14 cellular contexts compared by ENCODE assay signal in the genomic region with DNA sequence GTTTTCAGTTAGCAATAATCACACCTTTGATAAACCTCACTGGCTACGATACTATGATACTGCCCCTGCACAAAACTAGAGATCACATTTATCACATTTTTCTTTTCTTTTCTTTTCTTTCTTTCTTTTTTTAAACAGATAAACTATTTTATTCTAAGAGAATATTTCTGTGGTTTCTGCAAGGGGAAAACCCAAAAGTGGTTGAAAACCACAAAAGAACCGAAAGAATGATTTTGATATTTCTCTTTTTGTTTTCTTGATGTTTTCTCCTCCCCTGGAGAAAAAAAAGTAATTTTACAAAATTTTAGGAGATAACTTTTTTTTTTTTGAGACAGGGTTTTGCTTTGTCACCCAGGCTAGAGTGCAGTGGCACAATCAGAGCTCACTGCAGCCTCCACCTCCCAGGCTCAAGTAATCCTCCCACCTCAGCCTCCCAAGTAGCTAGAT. TPM values are rescaled to one million over a fixed set of nuclear protein-coding genes. Genes with fewer than 3 reads are reported as not detected.
DNase-seq lines count a peak whose midpoint lies in the region; ATAC-seq, FAIRE-seq and TF ChIP-seq lines count a peak whose summit lies in the region.
"Had no signal": no experiment of that assay in that cellular context is flagged by ENCODE, and none has a peak within 500 bp of the region (broad histone marks: within the 10 kb centered on the region; RNA-seq: fewer than 3 reads in every experiment).

No MANE protein-coding gene starts in this region.

- H3K4me1 ChIP-seq in DND-41 (ENCODE audit: insufficient read depth, low read length) (peaks cover 31% of the 10 kb centered on the region), Loucy (ENCODE audit: insufficient read depth, low read length, poor library complexity, severe bottlenecking) (peaks cover 14% of the 10 kb centered on the region)
- H3K4me1 ChIP-seq: lower lobe of right lung, suprapubic skin had no signal

- peak overlapping the region in 1 of 2 donors; percentile 12 for H3K27ac Mint-ChIP-seq in effector memory CD8-positive, alpha-beta T cell
- H3K27ac Mint-ChIP-seq in mesothelial cell of epicardium, result no peak overlapping the region

- peak overlapping the region; percentile 65 for H3K27ac ChIP-seq in DND-41 (ENCODE audit: low read length)
- H3K27ac ChIP-seq: lower lobe of right lung, suprapubic skin had no signal

- no peaks in the 10 kb centered on the region for H3K36me3 ChIP-seq in DND-41 (ENCODE audit: insufficient read depth, low read length)
- H3K36me3 ChIP-seq in Loucy (ENCODE audit: insufficient read depth, low read length), result no peaks in the 10 kb centered on the region
- H3K36me3 ChIP-seq: lower lobe of right lung, suprapubic skin had no signal

- no peak overlapping the region for H3K9ac ChIP-seq in DND-41 (ENCODE audit: low read depth, low read length)
- no peak overlapping the region for H3K9ac ChIP-seq in Loucy (ENCODE audit: low read depth, low read length, poor library complexity, severe bottlenecking)

- H3K4me3 Mint-ChIP-seq in effector memory CD8-positive, alpha-beta T cell, result peak overlapping the region; percentile 31 to 32
- H3K4me3 Mint-ChIP-seq in mesothelial cell of epicardium, result no peak overlapping the region

- H3K4me1 Mint-ChIP-seq in effector memory CD8-positive, alpha-beta T cell (ENCODE audit: low read depth in 2 of 2), result peaks cover 7% of the 10 kb centered on the region in 2 donors
- H3K4me1 Mint-ChIP-seq in mesothelial cell of epicardium, result peaks cover 8% of the 10 kb centered on the region

- FAIRE-seq in RCC 7860 (lab: Jason Lieb, UNC), result no peak

- H3K4me2 ChIP-seq in DND-41 (ENCODE audit: insufficient read depth, low read length) (peak overlapping the region; percentile 55), Loucy (ENCODE audit: low read depth, low read length, poor library complexity, severe bottlenecking) (peak overlapping the region; percentile 37)

- no peaks in the 10 kb centered on the region for H3K79me2 ChIP-seq in DND-41 (ENCODE audit: insufficient read depth, low read length)
- no peaks in the 10 kb centered on the region for H3K79me2 ChIP-seq in Loucy (ENCODE audit: insufficient read depth, low read length)

- no peaks in the 10 kb centered on the region for H3K9me2 ChIP-seq in Loucy (replicated peaks; ENCODE audit: low read depth, low read length)

- 0 out of 2 replicates have a peak, but pooled peaks cover 4% of the 10 kb centered on the region for H3F3A ChIP-seq in Loucy (ENCODE audit: low read depth)

- H3K4me3 ChIP-seq in DND-41 (ENCODE audit: low read depth in 1 of 2, low read length in 2 of 2) (peak overlapping the region in 1 of 2 experiments; percentile 29; a peak in 1 of 4 replicates), Loucy (ENCODE audit: low read length, poor library complexity, severe bottlenecking) (peak overlapping the region; percentile 22)
- H3K4me3 ChIP-seq: lower lobe of right lung, suprapubic skin had no signal

- H3K9me3 Mint-ChIP-seq in effector memory CD8-positive, alpha-beta T cell, result no peaks in the 10 kb centered on the region
- H3K9me3 Mint-ChIP-seq in mesothelial cell of epicardium, result no peaks in the 10 kb centered on the region

- H3K9me3 ChIP-seq in DND-41 (ENCODE audit: insufficient read depth, low read length, severe bottlenecking), result no peaks in the 10 kb centered on the region
- no peaks in the 10 kb centered on the region for H3K9me3 ChIP-seq in Loucy (ENCODE audit: insufficient read depth, low read depth, low read length)
- H3K9me3 ChIP-seq: lower lobe of right lung, suprapubic skin had no signal

- no peak overlapping the region for H2AFZ ChIP-seq in DND-41 (ENCODE audit: low read depth, low read length)
- no peak overlapping the region for H2AFZ ChIP-seq in Loucy (ENCODE audit: low read length)

- DNase-seq in DND-41 (peak; percentile 38), pons (ENCODE audit: low spot score) (no peak), mesothelial cell of epicardium (ENCODE audit: low spot score in 2 of 2, unreplicated experiment in 2 of 2) (no peak), RCC 7860 (ENCODE audit: low spot score) (no peak), hypothalamus (lab: John Stamatoyannopoulos, UW) (no peak)
- no peak for DNase-seq in effector memory CD8-positive, alpha-beta T cell
- DNase-seq: activated CD8-positive, alpha-beta memory T cell treated with anti-CD3 and anti-CD28 coated beads for 24 hours; HCEC 1CT; lower lobe of right lung; T-helper 9 cell had no signal

- no peak for TF ChIP-seq CTCF in DND-41 (IDR thresholded peaks at IDR 0.05; ENCODE audit: borderline replicate concordance, extremely low read depth, low read length, poor library complexity, severe bottlenecking)
- TF ChIP-seq CTCF in Loucy (conservative IDR thresholded peaks at IDR 0.05; ENCODE audit: low read length), result no peak
- no peak for TF ChIP-seq CTCF in mesothelial cell of epicardium (IDR thresholded peaks at IDR 0.05; ENCODE audit: unreplicated experiment)

- no peaks in the 10 kb centered on the region for H3K36me3 Mint-ChIP-seq in effector memory CD8-positive, alpha-beta T cell (ENCODE audit: insufficient read depth)
- no peaks in the 10 kb centered on the region for H3K36me3 Mint-ChIP-seq in mesothelial cell of epicardium

- H3K27me3 Mint-ChIP-seq in effector memory CD8-positive, alpha-beta T cell, result peaks cover 0 to 5% of the 10 kb centered on the region in 2 donors
- peaks cover 3% of the 10 kb centered on the region for H3K27me3 Mint-ChIP-seq in mesothelial cell of epicardium (ENCODE audit: low read depth)

- ATAC-seq in DND-41 (ENCODE audit: insufficient read depth, low read depth), result peak; percentile 65
- ATAC-seq in GM18870 (IDR thresholded peaks at IDR 0.05; ENCODE audit: unreplicated experiment), result peak; percentile 28
- ATAC-seq in effector memory CD8-positive, alpha-beta T cell (replicated peaks), result peak; percentile 63
- ATAC-seq: lower lobe of right lung, Panc1 had no signal

- no peaks in the 10 kb centered on the region for H4K20me1 ChIP-seq in DND-41 (ENCODE audit: insufficient read depth, low read length)
- no peaks in the 10 kb centered on the region for H4K20me1 ChIP-seq in Loucy (ENCODE audit: insufficient read depth, low read length, poor library complexity, severe bottlenecking)

- H3K27me3 ChIP-seq in DND-41 (ENCODE audit: insufficient read depth, low read length, poor library complexity), result no peaks in the 10 kb centered on the region
- no peaks in the 10 kb centered on the region for H3K27me3 ChIP-seq in Loucy (ENCODE audit: insufficient read depth, low read length, poor library complexity, severe bottlenecking)
- H3K27me3 ChIP-seq: suprapubic skin had no signal

RNA-seq across cellular contexts. Expression of gene FRRS1, which starts 18.4 kb away (rescaled TPM):
- 19.5 to 22.5 TPM (median 20.4 TPM) in 3 replicates for total RNA-seq in mesothelial cell of epicardium
